In genomic region chr2:74538881-74539339, GRCh38 we compare ENCODE assay signal across 22 cellular contexts. TPM values are rescaled to one million over a fixed set of nuclear protein-coding genes. Genes with fewer than 3 reads are reported as not detected.
A peak's percentile ranks its signal among the peaks of the same experiment; 100 is the strongest.
DNase-seq lines count a peak whose midpoint lies in the region; ATAC-seq and TF ChIP-seq lines count a peak whose summit lies in the region.
"Had no signal": no experiment of that assay in that cellular context is flagged by ENCODE, and none has a peak within 500 bp of the region (broad histone marks: within the 10 kb centered on the region; RNA-seq: fewer than 3 reads in every experiment).

No MANE protein-coding gene starts in this region.

- TF ChIP-seq CTCF in GM13976 (IDR thresholded peaks at IDR 0.05; ENCODE audit: borderline replicate concordance, control extremely low read depth, extremely low read depth, insufficient read depth, missing control alignments) (no peak), ascending aorta (IDR thresholded peaks at IDR 0.05) (no peak)

- H3K9me3 Mint-ChIP-seq in activated naive CD8-positive, alpha-beta T cell treated with anti-CD3 and anti-CD28 coated beads, Interleukin-2, amount 10 ng/mL, durations not matched to agents 7 days and 5 days, result no peaks in the 10 kb centered on the region
- no peaks in the 10 kb centered on the region for H3K9me3 Mint-ChIP-seq in stimulated activated naive B cell treated with anti-CD40 and anti-IgM and Interleukin-4, amounts not matched to agents 10 μg/mL and 1 μg/mL and 100 μg/mL, for 72 hours
- H3K9me3 Mint-ChIP-seq: CD14-positive monocyte; T-helper 1 cell treated with Interleukin-12 subunit alpha and Interleukin-12 subunit beta and Interleukin-4 antibody, amounts not matched to agents 30 μg/mL and 1 μg/mL, for 36 hours had no signal

- H3K27me3 ChIP-seq in ascending aorta, result no peaks in the 10 kb centered on the region
- H3K27me3 ChIP-seq: body of pancreas, hepatocyte, suprapubic skin had no signal

- H3K9me3 ChIP-seq in ascending aorta, result no peaks in the 10 kb centered on the region
- H3K9me3 ChIP-seq: body of pancreas, suprapubic skin had no signal

- DNase-seq in GM13976 (ENCODE audit: low spot score), result peak; percentile 60
- DNase-seq in activated naive CD8-positive, alpha-beta T cell treated with anti-CD3 and anti-CD28 coated beads, Interleukin-2, amount 10 ng/mL, durations not matched to agents 7 days and 5 days, result no peak
- no peak for DNase-seq in stimulated activated naive B cell treated with anti-CD40 and anti-IgM and Interleukin-4, amounts not matched to agents 10 μg/mL and 1 μg/mL and 100 μg/mL, for 72 hours
- no peak for DNase-seq in NCI-H345 treated with DMSO at 0.1 percent for 48 hours (lab: John Stamatoyannopoulos, UW; ENCODE audit: unreplicated experiment)
- DNase-seq in ascending aorta (ENCODE audit: low spot score in 2 of 2), result no peak
- no peak for DNase-seq in AG20443 (ENCODE audit: low spot score)
- DNase-seq: activated CD4-positive, CD25-positive, alpha-beta regulatory T cell; activated naive CD4-positive, alpha-beta T cell treated with anti-CD3 and anti-CD28 coated beads, Interleukin-2, amount 50 U/mL, for 16 hours; activated T-cell treated with anti-CD3 and anti-CD28 coated beads, Interleukin-2, amount 50 U/mL, for 48 hours; body of pancreas; cortex of kidney; islet precursor cell; NCI-H2029; NCI-H526; OCI-M1; SIG-M5 had no signal

- no peak overlapping the region for H3K27ac Mint-ChIP-seq in activated naive CD8-positive, alpha-beta T cell treated with anti-CD3 and anti-CD28 coated beads, Interleukin-2, amount 10 ng/mL, durations not matched to agents 7 days and 5 days
- peak overlapping the region; percentile 89 for H3K27ac Mint-ChIP-seq in stimulated activated naive B cell treated with anti-CD40 and anti-IgM and Interleukin-4, amounts not matched to agents 10 μg/mL and 1 μg/mL and 100 μg/mL, for 72 hours

- peaks cover 16% of the 10 kb centered on the region for H3K4me1 Mint-ChIP-seq in activated naive CD8-positive, alpha-beta T cell treated with anti-CD3 and anti-CD28 coated beads, Interleukin-2, amount 10 ng/mL, durations not matched to agents 7 days and 5 days
- peaks cover 38 to 53% of the 10 kb centered on the region in 2 donors for H3K4me1 Mint-ChIP-seq in stimulated activated naive B cell treated with anti-CD40 and anti-IgM and Interleukin-4, amounts not matched to agents 10 μg/mL and 1 μg/mL and 100 μg/mL, for 72 hours

- H3K36me3 ChIP-seq in ascending aorta, result no peaks in the 10 kb centered on the region

- peaks cover 41% of the 10 kb centered on the region for H3K27me3 Mint-ChIP-seq in activated naive CD8-positive, alpha-beta T cell treated with anti-CD3 and anti-CD28 coated beads, Interleukin-2, amount 10 ng/mL, durations not matched to agents 7 days and 5 days
- no peaks in the 10 kb centered on the region for H3K27me3 Mint-ChIP-seq in stimulated activated naive B cell treated with anti-CD40 and anti-IgM and Interleukin-4, amounts not matched to agents 10 μg/mL and 1 μg/mL and 100 μg/mL, for 72 hours

- H3K4me3 ChIP-seq in ascending aorta, result no peak overlapping the region
- H3K4me3 ChIP-seq: body of pancreas, hepatocyte, suprapubic skin had no signal

- intact Hi-C loops in ascending aorta (cut with DNase I), result no loop called here

- H3K27ac ChIP-seq in ascending aorta, result no peak overlapping the region
- H3K27ac ChIP-seq: body of pancreas, hepatocyte, suprapubic skin had no signal

- in situ Hi-C loops in GM13976 (cut with MboI; ENCODE audit: low sequenced_read_pairs, unreplicated experiment), result loop anchor here (10.0 kb wide), 1 partner anchor 46 kb away; no protein-coding TSS in a partner anchor

- no peaks in the 10 kb centered on the region for H3K36me3 Mint-ChIP-seq in activated naive CD8-positive, alpha-beta T cell treated with anti-CD3 and anti-CD28 coated beads, Interleukin-2, amount 10 ng/mL, durations not matched to agents 7 days and 5 days
- peaks cover 4 to 19% of the 10 kb centered on the region in 2 donors for H3K36me3 Mint-ChIP-seq in stimulated activated naive B cell treated with anti-CD40 and anti-IgM and Interleukin-4, amounts not matched to agents 10 μg/mL and 1 μg/mL and 100 μg/mL, for 72 hours

- peak; percentile 52 for ATAC-seq in HG02840 (IDR thresholded peaks at IDR 0.05; ENCODE audit: low FRiP score, unreplicated experiment)
- no peak for ATAC-seq in activated naive CD8-positive, alpha-beta T cell treated with anti-CD3 and anti-CD28 coated beads, Interleukin-2, amount 10 ng/mL, durations not matched to agents 7 days and 5 days (ENCODE audit: low read depth)
- peak; percentile 80 to 87 for ATAC-seq in stimulated activated naive B cell treated with anti-CD40 and anti-IgM and Interleukin-4, amounts not matched to agents 10 μg/mL and 1 μg/mL and 100 μg/mL, for 72 hours (replicated peaks)
- ATAC-seq: body of pancreas had no signal

- H3K4me1 ChIP-seq in ascending aorta, result no peaks in the 10 kb centered on the region
- H3K4me1 ChIP-seq: body of pancreas had no signal

- POLR2A ChIA-PET in activated naive CD8-positive, alpha-beta T cell treated with anti-CD3 and anti-CD28 coated beads, Interleukin-2, amount 10 ng/mL, durations not matched to agents 7 days and 5 days (lab: Charles Lee), result interaction anchor here (0.5 to 1.6 kb wide), 3 partner anchors 9 to 71 kb away, joined by 4 to 9 read pairs (median 5); partner anchors contain the start of genes AUP1 and HTRA2

- peak overlapping the region; percentile 50 for H3K4me3 Mint-ChIP-seq in activated naive CD8-positive, alpha-beta T cell treated with anti-CD3 and anti-CD28 coated beads, Interleukin-2, amount 10 ng/mL, durations not matched to agents 7 days and 5 days
- peak overlapping the region; percentile 61 to 73 for H3K4me3 Mint-ChIP-seq in stimulated activated naive B cell treated with anti-CD40 and anti-IgM and Interleukin-4, amounts not matched to agents 10 μg/mL and 1 μg/mL and 100 μg/mL, for 72 hours
- H3K4me3 Mint-ChIP-seq: T-helper 1 cell treated with Interleukin-12 subunit alpha and Interleukin-12 subunit beta and Interleukin-4 antibody, amounts not matched to agents 30 μg/mL and 1 μg/mL, for 36 hours had no signal

RNA-seq across cellular contexts. Expression of gene HTRA2, which starts 9.2 kb away (rescaled TPM):
- 10 to 100 TPM; 46.6 to 47.4 TPM for total RNA-seq in activated naive CD8-positive, alpha-beta T cell treated with anti-CD3 and anti-CD28 coated beads, Interleukin-2, amount 10 ng/mL, durations not matched to agents 7 days and 5 days
- total RNA-seq in ascending aorta, result 80.1 TPM

RNA-seq across cellular contexts. Expression of gene AUP1, which starts 9.4 kb away (rescaled TPM):
- 100 to 1,000 TPM; 126 to 127 TPM for total RNA-seq in activated naive CD8-positive, alpha-beta T cell treated with anti-CD3 and anti-CD28 coated beads, Interleukin-2, amount 10 ng/mL, durations not matched to agents 7 days and 5 days
- total RNA-seq in ascending aorta, result 120 TPM

RNA-seq across cellular contexts. Expression of gene DQX1, which starts 12.9 kb away (rescaled TPM):
- under 1 TPM; 0.20 to 0.39 TPM for total RNA-seq in activated naive CD8-positive, alpha-beta T cell treated with anti-CD3 and anti-CD28 coated beads, Interleukin-2, amount 10 ng/mL, durations not matched to agents 7 days and 5 days
- not detected for total RNA-seq in ascending aorta
- total RNA-seq: pulmonary artery endothelial cell had no signal

RNA-seq across cellular contexts. Expression of gene LOXL3, which starts 14.8 kb away (rescaled TPM):
- total RNA-seq in activated naive CD8-positive, alpha-beta T cell treated with anti-CD3 and anti-CD28 coated beads, Interleukin-2, amount 10 ng/mL, durations not matched to agents 7 days and 5 days, result under 1 TPM; 0.42 to 0.62 TPM
- total RNA-seq in ascending aorta, result 19.8 TPM

RNA-seq across cellular contexts. Expression of gene DOK1, which starts 15.6 kb away (rescaled TPM):
- 10 to 100 TPM; 37.7 to 38.3 TPM for total RNA-seq in activated naive CD8-positive, alpha-beta T cell treated with anti-CD3 and anti-CD28 coated beads, Interleukin-2, amount 10 ng/mL, durations not matched to agents 7 days and 5 days
- 68.1 TPM for total RNA-seq in ascending aorta
